In genomic region chr10:131644864-131645658, GRCh38 we compare ENCODE assay signal across 23 cellular contexts.
DNase-seq lines count a peak whose midpoint lies in the region; ATAC-seq and TF ChIP-seq lines count a peak whose summit lies in the region.
"Had no signal": no experiment of that assay in that cellular context is flagged by ENCODE, and none has a peak within 500 bp of the region (broad histone marks: within the 10 kb centered on the region; RNA-seq: fewer than 3 reads in every experiment).

No MANE protein-coding gene starts in this region.

- no peak for ATAC-seq in HG03439 (IDR thresholded peaks at IDR 0.05; ENCODE audit: unreplicated experiment)
- ATAC-seq: K562 had no signal

- CTCF ChIA-PET in activated CD4-positive, alpha-beta T cell treated with anti-CD3 and anti-CD28 coated beads, Interleukin-2, amount 10 ng/mL, durations not matched to agents 7 days and 5 days (lab: Charles Lee), result no interaction called here

- H3K36me3 Mint-ChIP-seq in activated CD4-positive, alpha-beta T cell treated with anti-CD3 and anti-CD28 coated beads, Interleukin-2, amount 10 ng/mL, durations not matched to agents 7 days and 5 days (ENCODE audit: low read depth), result no peaks in the 10 kb centered on the region
- peaks cover 2% of the 10 kb centered on the region for H3K36me3 Mint-ChIP-seq in neural crest cell (ENCODE audit: low read depth)

- H3K27ac Mint-ChIP-seq in activated CD4-positive, alpha-beta T cell treated with anti-CD3 and anti-CD28 coated beads, Interleukin-2, amount 10 ng/mL, durations not matched to agents 7 days and 5 days, result peak overlapping the region; percentile 9
- H3K27ac Mint-ChIP-seq in neural crest cell (ENCODE audit: unreplicated experiment), result peak overlapping the region; percentile 47

- TF ChIP-seq CTCF in coronary artery (IDR thresholded peaks at IDR 0.05) (no peak), neural crest cell (conservative IDR thresholded peaks at IDR 0.05) (no peak)

- H3K27me3 ChIP-seq in H7 (ENCODE audit: control insufficient read depth, insufficient read depth, low read length), result no peaks in the 10 kb centered on the region
- H3K27me3 ChIP-seq: SJSA1 had no signal

- H3K4me3 Mint-ChIP-seq in activated CD4-positive, alpha-beta T cell treated with anti-CD3 and anti-CD28 coated beads, Interleukin-2, amount 10 ng/mL, durations not matched to agents 7 days and 5 days, result no peak overlapping the region
- H3K4me3 Mint-ChIP-seq in neural crest cell, result no peak overlapping the region

- H3K9me3 Mint-ChIP-seq in activated CD4-positive, alpha-beta T cell treated with anti-CD3 and anti-CD28 coated beads, Interleukin-2, amount 10 ng/mL, durations not matched to agents 7 days and 5 days, result no peaks in the 10 kb centered on the region
- H3K9me3 Mint-ChIP-seq in neural crest cell, result no peaks in the 10 kb centered on the region

- no peak overlapping the region for H3K27ac ChIP-seq in coronary artery
- H3K27ac ChIP-seq: SJSA1 had no signal

- H3K4me1 Mint-ChIP-seq in activated CD4-positive, alpha-beta T cell treated with anti-CD3 and anti-CD28 coated beads, Interleukin-2, amount 10 ng/mL, durations not matched to agents 7 days and 5 days, result peaks cover 3% of the 10 kb centered on the region
- H3K4me1 Mint-ChIP-seq in neural crest cell, result peaks cover 11% of the 10 kb centered on the region

- H3K36me3 ChIP-seq in H7 (replicated peaks; ENCODE audit: control insufficient read depth, insufficient read depth, low read length), result no peaks in the 10 kb centered on the region
- H3K36me3 ChIP-seq: SJSA1 had no signal

- H3K4me3 ChIP-seq in H7 (ENCODE audit: insufficient read depth, low read depth, low read length), result no peak overlapping the region
- no peak overlapping the region for H3K4me3 ChIP-seq in coronary artery
- H3K4me3 ChIP-seq: K562, SJSA1 had no signal

- no peak for DNase-seq in activated CD4-positive, alpha-beta T cell treated with anti-CD3 and anti-CD28 coated beads, Interleukin-2, amount 10 ng/mL, durations not matched to agents 7 days and 5 days
- DNase-seq in activated CD4-positive, alpha-beta T cell treated with anti-CD3 and anti-CD28 coated beads for 4 hours, result no peak
- peak; percentile 29 for DNase-seq in H7
- peak; percentile 47 for DNase-seq in coronary artery (ENCODE audit: low spot score)
- DNase-seq in neural crest cell (ENCODE audit: low read depth, low spot score), result no peak
- DNase-seq in kidney glomerular epithelial cell (lab: John Stamatoyannopoulos, UW), result no peak
- no peak for DNase-seq in NK-92 (lab: John Stamatoyannopoulos, UW; ENCODE audit: unreplicated experiment)
- DNase-seq: Calu3, DMS53, Kasumi-1, NCI-H1092 treated with DMSO at 0.1 percent for 48 hours, NCI-H1436, NCI-H187, NCI-H2081 treated with DMSO at 0.1 percent for 48 hours, NCI-H2171 treated with DMSO at 0.1 percent for 48 hours, NCI-H345, NCI-H510A treated with DMSO at 0.1 percent for 48 hours, NCI-H82, Right ventricle myocardium superior, RPMI8226 had no signal

- POLR2A ChIA-PET in activated CD4-positive, alpha-beta T cell treated with anti-CD3 and anti-CD28 coated beads, Interleukin-2, amount 10 ng/mL, durations not matched to agents 7 days and 5 days (lab: Charles Lee), result no interaction called here

- H3K27me3 Mint-ChIP-seq in activated CD4-positive, alpha-beta T cell treated with anti-CD3 and anti-CD28 coated beads, Interleukin-2, amount 10 ng/mL, durations not matched to agents 7 days and 5 days, result peaks cover 3% of the 10 kb centered on the region
- no peaks in the 10 kb centered on the region for H3K27me3 Mint-ChIP-seq in neural crest cell (ENCODE audit: low read depth)

Comparison
In these comparisons a context has a peak if more than half of its experiments do, and no peak if none do; other contexts are left out.
1. DNase-seq: peak in H7 (single experiment) and coronary artery (single experiment); none in activated CD4-positive, alpha-beta T cell treated with anti-CD3 and anti-CD28 coated beads, Interleukin-2, amount 10 ng/mL, durations not matched to agents 7 days and 5 days (single experiment), activated CD4-positive, alpha-beta T cell treated with anti-CD3 and anti-CD28 coated beads for 4 hours (0 of 2), neural crest cell (single experiment), kidney glomerular epithelial cell (single experiment) and NK-92 (single experiment).